In the genomic region with DNA sequence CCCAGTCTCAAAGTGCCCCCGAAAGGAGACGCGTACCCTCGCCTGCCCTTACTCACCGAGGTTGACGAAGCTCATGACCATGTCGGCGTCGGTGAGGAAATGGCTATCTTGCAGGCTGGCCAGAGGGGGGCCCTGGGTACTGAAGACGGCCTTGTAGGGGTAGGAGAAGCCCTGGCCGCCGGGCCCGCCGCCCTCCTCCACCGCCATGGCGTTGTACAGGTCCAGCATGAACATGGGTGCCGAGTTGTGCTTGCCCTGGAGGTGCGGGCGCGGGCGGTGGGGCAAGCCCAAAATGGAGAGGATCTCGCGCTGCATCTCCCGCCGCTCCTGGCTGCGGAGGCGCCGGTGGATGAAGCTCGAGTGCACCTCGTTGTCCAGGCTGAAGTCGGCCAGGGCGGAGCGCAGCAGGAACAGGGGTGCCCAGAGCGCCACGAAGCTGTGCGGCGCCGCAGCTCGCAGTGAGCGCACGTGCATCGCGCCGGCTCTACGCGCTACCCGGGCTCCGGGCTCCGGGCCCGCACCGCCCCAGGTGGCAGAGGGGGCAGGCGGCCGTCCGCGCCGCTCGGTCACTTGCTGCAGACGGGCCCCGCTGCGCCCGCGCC, we compare ENCODE assay signal across 9 cellular contexts. TPM values are rescaled to one million over a fixed set of nuclear protein-coding genes. Genes with fewer than 3 reads are reported as not detected.
DNase-seq lines count a peak whose midpoint lies in the region; ATAC-seq and TF ChIP-seq lines count a peak whose summit lies in the region.
"Had no signal": no experiment of that assay in that cellular context is flagged by ENCODE, and none has a peak within 500 bp of the region (broad histone marks: within the 10 kb centered on the region; RNA-seq: fewer than 3 reads in every experiment).

No MANE protein-coding gene starts in this region.

- TF ChIP-seq CTCF in WTC11 (IDR thresholded peaks at IDR 0.05) (no peak), smooth muscle cell (IDR thresholded peaks at IDR 0.05; ENCODE audit: borderline replicate concordance, insufficient read depth, poor library complexity, severe bottlenecking) (no peak)

- H3F3A ChIP-seq in smooth muscle cell (ENCODE audit: low read depth) = peaks cover 3% of the 10 kb centered on the region

- ATAC-seq in WTC11 (peak; percentile 2), GM19351 (IDR thresholded peaks at IDR 0.05; ENCODE audit: unreplicated experiment) (no peak), HG03280 (IDR thresholded peaks at IDR 0.05; ENCODE audit: unreplicated experiment) (no peak), GM21381 (IDR thresholded peaks at IDR 0.05; ENCODE audit: unreplicated experiment) (no peak)
- ATAC-seq: activated CD8-positive, alpha-beta T cell treated with anti-CD3 and anti-CD28 coated beads, Interleukin-2, amount 10 ng/mL, durations not matched to agents 7 days and 5 days had no signal

- H3K9me3 Mint-ChIP-seq in WTC11 = no peaks in the 10 kb centered on the region

- H3K4me1 Mint-ChIP-seq in WTC11 = peaks cover 73% of the 10 kb centered on the region

- peaks cover 17% of the 10 kb centered on the region for H3K79me2 ChIP-seq in smooth muscle cell (ENCODE audit: low read depth)

- H3K4me3 Mint-ChIP-seq in WTC11 = peak overlapping the region; percentile 85
- H3K4me3 Mint-ChIP-seq: activated CD8-positive, alpha-beta T cell treated with anti-CD3 and anti-CD28 coated beads, Interleukin-2, amount 10 ng/mL, durations not matched to agents 7 days and 5 days had no signal

- no peaks in the 10 kb centered on the region for H3K9me3 ChIP-seq in HAP-1
- no peaks in the 10 kb centered on the region for H3K9me3 ChIP-seq in iPS-18c (ENCODE audit: control insufficient read depth, insufficient read depth, low read length)
- no peaks in the 10 kb centered on the region for H3K9me3 ChIP-seq in smooth muscle cell (replicated peaks; ENCODE audit: low read depth)

- peaks cover 27% of the 10 kb centered on the region for H3K27me3 ChIP-seq in HAP-1 (ENCODE audit: low read depth)
- no peaks in the 10 kb centered on the region for H3K27me3 ChIP-seq in smooth muscle cell (ENCODE audit: low read depth)

- no peaks in the 10 kb centered on the region for H4K20me1 ChIP-seq in smooth muscle cell (ENCODE audit: low read depth)

- H3K36me3 ChIP-seq in HAP-1 (replicated peaks) (no peaks in the 10 kb centered on the region), smooth muscle cell (ENCODE audit: low read depth) (no peaks in the 10 kb centered on the region)

- H3K4me2 ChIP-seq in smooth muscle cell = peak overlapping the region; percentile 96

- in situ Hi-C loops in HAP-1 (cut with MboI; ENCODE audit: low sequenced_read_pairs) = no loop called here

- no peak overlapping the region for H3K27ac Mint-ChIP-seq in WTC11
- H3K27ac Mint-ChIP-seq: activated CD8-positive, alpha-beta T cell treated with anti-CD3 and anti-CD28 coated beads, Interleukin-2, amount 10 ng/mL, durations not matched to agents 7 days and 5 days had no signal

- peaks cover 82% of the 10 kb centered on the region for H3K27me3 Mint-ChIP-seq in WTC11 (ENCODE audit: low read depth)

- peak overlapping the region; percentile 85 for H2AFZ ChIP-seq in smooth muscle cell (ENCODE audit: low read depth)

- peak overlapping the region; percentile 34 for H3K4me3 ChIP-seq in HAP-1
- peak overlapping the region; percentile 87 for H3K4me3 ChIP-seq in iPS-18c (ENCODE audit: insufficient read depth, low read depth, low read length)
- H3K4me3 ChIP-seq in smooth muscle cell = peak overlapping the region; percentile 64

- DNase-seq in HAP-1 (ENCODE audit: low spot score in 2 of 2) = no peak
- peak; percentile 46 for DNase-seq in WTC11 (ENCODE audit: low spot score)
- no peak for DNase-seq in smooth muscle cell (lab: John Stamatoyannopoulos, UW; ENCODE audit: unreplicated experiment)
- DNase-seq in NCI-H1694 treated with DMSO at 0.1 percent for 48 hours (lab: John Stamatoyannopoulos, UW) = no peak
- DNase-seq: activated CD8-positive, alpha-beta T cell treated with anti-CD3 and anti-CD28 coated beads, Interleukin-2, amount 10 ng/mL, durations not matched to agents 7 days and 5 days had no signal

- H3K4me1 ChIP-seq in HAP-1 (peaks cover 5% of the 10 kb centered on the region), smooth muscle cell (ENCODE audit: low read depth) (peaks cover 43% of the 10 kb centered on the region)

- POLR2A ChIA-PET in WTC11 (lab: Charles Lee) = interaction anchor here (1.2 kb wide), 1 partner anchor 16 kb away, joined by 3 read pairs; no protein-coding TSS in a partner anchor

- no peak overlapping the region for H3K27ac ChIP-seq in smooth muscle cell (ENCODE audit: low read depth)

- 1% methylated on average over 32 of the region's 62 CpGs for WGBS in smooth muscle cell (ENCODE audit: low lambda C conversion rate)

- H3K9ac ChIP-seq in smooth muscle cell (ENCODE audit: low read depth) = no peak overlapping the region

- CTCF ChIA-PET in WTC11 (lab: Charles Lee) = interaction anchor here (1.3 to 1.6 kb wide), 3 partner anchors 23 to 67 kb away, joined by 3 to 4 read pairs (median 4); a partner anchor contains a TSS

- H3K36me3 Mint-ChIP-seq in WTC11 = no peaks in the 10 kb centered on the region

TF ChIP-seq in WTC11, 78 proteins besides CTCF, POLR2A, EP300 and RAD21 (continues in another document):
- TF ChIP-seq, protein P1, sequence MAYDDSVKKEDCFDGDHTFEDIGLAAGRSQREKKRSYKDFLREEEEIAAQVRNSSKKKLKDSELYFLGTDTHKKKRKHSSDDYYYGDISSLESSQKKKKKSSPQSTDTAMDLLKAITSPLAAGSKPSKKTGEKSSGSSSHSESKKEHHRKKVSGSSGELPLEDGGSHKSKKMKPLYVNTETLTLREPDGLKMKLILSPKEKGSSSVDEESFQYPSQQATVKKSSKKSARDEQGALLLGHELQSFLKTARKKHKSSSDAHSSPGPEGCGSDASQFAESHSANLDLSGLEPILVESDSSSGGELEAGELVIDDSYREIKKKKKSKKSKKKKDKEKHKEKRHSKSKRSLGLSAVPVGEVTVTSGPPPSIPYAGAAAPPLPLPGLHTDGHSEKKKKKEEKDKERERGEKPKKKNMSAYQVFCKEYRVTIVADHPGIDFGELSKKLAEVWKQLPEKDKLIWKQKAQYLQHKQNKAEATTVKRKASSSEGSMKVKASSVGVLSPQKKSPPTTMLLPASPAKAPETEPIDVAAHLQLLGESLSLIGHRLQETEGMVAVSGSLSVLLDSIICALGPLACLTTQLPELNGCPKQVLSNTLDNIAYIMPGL (CRISPR knock-in tag; IDR thresholded peaks at IDR 0.05) = 0 out of 2 replicates have a peak, but pooled peaks have one; percentile 37
- TF ChIP-seq GTF2I (CRISPR knock-in tag; conservative IDR thresholded peaks at IDR 0.05) (no peak), RELA (CRISPR knock-in tag; IDR thresholded peaks at IDR 0.05; ENCODE audit: borderline replicate concordance) (0 out of 2 replicates have a peak, but pooled peaks have one; percentile 5), ATF1 (CRISPR knock-in tag; IDR thresholded peaks at IDR 0.05) (no peak), SMAD3 (CRISPR knock-in tag; IDR thresholded peaks at IDR 0.05; ENCODE audit: borderline replicate concordance) (no peak), CREM (CRISPR knock-in tag; IDR thresholded peaks at IDR 0.05) (0 out of 2 replicates have a peak, but pooled peaks have one; percentile 21), SMAD4 (CRISPR knock-in tag; IDR thresholded peaks at IDR 0.05) (no peak)
- TF ChIP-seq, protein P2, sequence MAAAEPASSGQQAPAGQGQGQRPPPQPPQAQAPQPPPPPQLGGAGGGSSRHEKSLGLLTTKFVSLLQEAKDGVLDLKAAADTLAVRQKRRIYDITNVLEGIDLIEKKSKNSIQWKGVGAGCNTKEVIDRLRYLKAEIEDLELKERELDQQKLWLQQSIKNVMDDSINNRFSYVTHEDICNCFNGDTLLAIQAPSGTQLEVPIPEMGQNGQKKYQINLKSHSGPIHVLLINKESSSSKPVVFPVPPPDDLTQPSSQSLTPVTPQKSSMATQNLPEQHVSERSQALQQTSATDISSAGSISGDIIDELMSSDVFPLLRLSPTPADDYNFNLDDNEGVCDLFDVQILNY (CRISPR knock-in tag; IDR thresholded peaks at IDR 0.05) = 0 out of 2 replicates have a peak, but pooled peaks have one; percentile 8
- TF ChIP-seq, protein P3, sequence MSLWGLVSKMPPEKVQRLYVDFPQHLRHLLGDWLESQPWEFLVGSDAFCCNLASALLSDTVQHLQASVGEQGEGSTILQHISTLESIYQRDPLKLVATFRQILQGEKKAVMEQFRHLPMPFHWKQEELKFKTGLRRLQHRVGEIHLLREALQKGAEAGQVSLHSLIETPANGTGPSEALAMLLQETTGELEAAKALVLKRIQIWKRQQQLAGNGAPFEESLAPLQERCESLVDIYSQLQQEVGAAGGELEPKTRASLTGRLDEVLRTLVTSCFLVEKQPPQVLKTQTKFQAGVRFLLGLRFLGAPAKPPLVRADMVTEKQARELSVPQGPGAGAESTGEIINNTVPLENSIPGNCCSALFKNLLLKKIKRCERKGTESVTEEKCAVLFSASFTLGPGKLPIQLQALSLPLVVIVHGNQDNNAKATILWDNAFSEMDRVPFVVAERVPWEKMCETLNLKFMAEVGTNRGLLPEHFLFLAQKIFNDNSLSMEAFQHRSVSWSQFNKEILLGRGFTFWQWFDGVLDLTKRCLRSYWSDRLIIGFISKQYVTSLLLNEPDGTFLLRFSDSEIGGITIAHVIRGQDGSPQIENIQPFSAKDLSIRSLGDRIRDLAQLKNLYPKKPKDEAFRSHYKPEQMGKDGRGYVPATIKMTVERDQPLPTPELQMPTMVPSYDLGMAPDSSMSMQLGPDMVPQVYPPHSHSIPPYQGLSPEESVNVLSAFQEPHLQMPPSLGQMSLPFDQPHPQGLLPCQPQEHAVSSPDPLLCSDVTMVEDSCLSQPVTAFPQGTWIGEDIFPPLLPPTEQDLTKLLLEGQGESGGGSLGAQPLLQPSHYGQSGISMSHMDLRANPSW (CRISPR knock-in tag; conservative IDR thresholded peaks at IDR 0.05; ENCODE audit: low read depth) = 0 out of 2 replicates have a peak, but pooled peaks have one; percentile 14

RNA-seq across cellular contexts. Expression of a gene that starts 0.7 kb away (rescaled TPM):
- total RNA-seq in WTC11 (2021) (39.1 to 40.7 TPM (median 40.0 TPM) in 3 replicates), smooth muscle cell (18.1 and 19.0 TPM in 2 replicates)
- 28.3 and 37.3 TPM in 2 replicates for polyA plus RNA-seq in smooth muscle cell
- total RNA-seq: activated CD8-positive, alpha-beta T cell treated with anti-CD3 and anti-CD28 coated beads, Interleukin-2, amount 10 ng/mL, durations not matched to agents 7 days and 5 days had no signal

Comparison
In these comparisons a context has a peak if more than half of its experiments do, and no peak if none do; other contexts are left out.
1. H3K4me3 ChIP-seq: peak in every context shown above with its lines; median percentile 87 in iPS-18c; 64 in smooth muscle cell; 34 in HAP-1.